Comparison of ENCODE assay signal across 25 cellular contexts in genomic region chr2:241692448-241692847, GRCh38. TPM values are rescaled to one million over a fixed set of nuclear protein-coding genes. Genes with fewer than 3 reads are reported as not detected.
DNase-seq lines count a peak whose midpoint lies in the region; ATAC-seq and TF ChIP-seq lines count a peak whose summit lies in the region.
"Had no signal": no experiment of that assay in that cellular context is flagged by ENCODE, and none has a peak within 500 bp of the region (broad histone marks: within the 10 kb centered on the region; RNA-seq: fewer than 3 reads in every experiment).

No MANE protein-coding gene starts in this region.

- BruUV-seq in PC-3 (replicated peaks; lab: Mats Ljungman, UMichigan): no TSS peak

- DNase-seq in BJ (ENCODE audit: low read depth): peak; percentile 9
- DNase-seq in PC-3: peak; percentile 49
- DNase-seq in dedifferentiated amniotic fluid mesenchymal stem cell (ENCODE audit: extremely low spot score): peak; percentile 39
- DNase-seq in neural crest cell (ENCODE audit: low read depth, low spot score): no peak
- no peak for DNase-seq in cerebellar cortex (ENCODE audit: low spot score)
- no peak for DNase-seq in activated T-cell treated with anti-CD3 and anti-CD28 coated beads for 4 hours
- DNase-seq in activated CD8-positive, alpha-beta T cell treated with anti-CD3 and anti-CD28 coated beads for 36 hours: no peak
- no peak for DNase-seq in H9
- DNase-seq: activated CD4-positive, alpha-beta T cell treated with anti-CD3 and anti-CD28 coated beads, Interleukin-2, amount 50 U/mL, for 48 hours; CD4-positive, alpha-beta T cell; effector CD4-positive, alpha-beta T cell; GF-D8; GOT3; heart right ventricle; Kasumi-1; left ventricle myocardium superior; NCI-H187 treated with DMSO at 0.1 percent for 48 hours; NCI-H82; right cardiac atrium; SHP77; stimulated activated CD4-positive, alpha-beta T cell treated with anti-CD3 and anti-CD28 coated beads, Interleukin-4, amount 100 ng/mL, for 4 hours; T1000 had no signal

- H2BK120ac ChIP-seq in H9 (ENCODE audit: low read depth, low read length, poor library complexity, severe bottlenecking): no peak overlapping the region

- H3K56ac ChIP-seq in H9 (ENCODE audit: insufficient read length, low read depth, low read length): no peak overlapping the region

- TF ChIP-seq CTCF in BJ (IDR thresholded peaks at IDR 0.05; ENCODE audit: insufficient read depth, low read depth, low read length) (no peak), PC-3 (conservative IDR thresholded peaks at IDR 0.05; ENCODE audit: low read depth, low read length) (no peak), neural crest cell (conservative IDR thresholded peaks at IDR 0.05) (no peak), H9 (conservative IDR thresholded peaks at IDR 0.05) (no peak)
- no peak for TF ChIP-seq CTCF in activated CD8-positive, alpha-beta T cell treated with anti-CD3 and anti-CD28 coated beads for 36 hours (IDR thresholded peaks at IDR 0.05)

- peak; percentile 40; the same call in 1 of the 2 replicates for ATAC-seq in PC-3
- no peak for ATAC-seq in activated CD8-positive, alpha-beta T cell treated with anti-CD3 and anti-CD28 coated beads for 36 hours
- ATAC-seq: activated T-helper 17 cell treated with anti-CD3 and anti-CD28 coated beads, Interleukin-2, amount 50 U/mL, for 72 hours; heart right ventricle; left ventricle myocardium superior; natural killer cell treated with Interleukin-12 subunit alpha and Interleukin-12 subunit beta and Interleukin-15 and Interleukin-18, amount 100 ng/mL, for 72 hours; right cardiac atrium; stimulated activated effector memory CD8-positive, alpha-beta T cell treated with anti-CD3 and anti-CD28 coated beads, Interleukin-12 subunit alpha, Interleukin-12 subunit beta, amount 100 ng/mL, for 72 hours had no signal

- H3K4me1 ChIP-seq in PC-3 (ENCODE audit: insufficient read depth, low read length) (peaks cover 8% of the 10 kb centered on the region), H9 (ENCODE audit: insufficient read depth, low read length) (no peaks in the 10 kb centered on the region)

- no peaks in the 10 kb centered on the region for H3K9me3 Mint-ChIP-seq in neural crest cell
- no peaks in the 10 kb centered on the region for H3K9me3 Mint-ChIP-seq in activated CD8-positive, alpha-beta T cell treated with anti-CD3 and anti-CD28 coated beads for 36 hours
- H3K9me3 Mint-ChIP-seq in H9: no peaks in the 10 kb centered on the region
- H3K9me3 Mint-ChIP-seq: activated T-helper 17 cell treated with anti-CD3 and anti-CD28 coated beads, Interleukin-2, amount 50 U/mL, for 72 hours; CD4-positive, alpha-beta T cell; natural killer cell treated with Interleukin-12 subunit alpha and Interleukin-12 subunit beta and Interleukin-15 and Interleukin-18, amount 100 ng/mL, for 72 hours; stimulated activated effector memory CD8-positive, alpha-beta T cell treated with anti-CD3 and anti-CD28 coated beads, Interleukin-12 subunit alpha, Interleukin-12 subunit beta, amount 100 ng/mL, for 72 hours had no signal

- H2AFZ ChIP-seq in PC-3 (ENCODE audit: low read length) (no peak overlapping the region), H9 (ENCODE audit: low read length) (no peak overlapping the region)

- peaks cover 10% of the 10 kb centered on the region for H3K4me1 Mint-ChIP-seq in neural crest cell
- H3K4me1 Mint-ChIP-seq in activated CD8-positive, alpha-beta T cell treated with anti-CD3 and anti-CD28 coated beads for 36 hours (ENCODE audit: low read depth): peaks cover 17% of the 10 kb centered on the region
- H3K4me1 Mint-ChIP-seq in H9: peaks cover 6 to 10% of the 10 kb centered on the region in 2 experiments
- H3K4me1 Mint-ChIP-seq: activated T-helper 17 cell treated with anti-CD3 and anti-CD28 coated beads, Interleukin-2, amount 50 U/mL, for 72 hours had no signal

- H3K23ac ChIP-seq in H9 (ENCODE audit: insufficient read length, low read depth, low read length): no peak overlapping the region

- no peak overlapping the region for H2BK20ac ChIP-seq in H9 (ENCODE audit: low read depth, low read length, poor library complexity, severe bottlenecking)

- no peaks in the 10 kb centered on the region for H3K79me1 ChIP-seq in H9 (ENCODE audit: insufficient read depth, low read depth, low read length, poor library complexity, severe bottlenecking)

- no peaks in the 10 kb centered on the region for H3F3A ChIP-seq in PC-3 (ENCODE audit: low read length, unreplicated experiment)

- no CpG with 5 or more reads among the region's 6 CpGs for WGBS in H9 (ENCODE audit: extremely low coverage, insufficient read length, low lambda C conversion rate)

- H3K27me3 Mint-ChIP-seq in neural crest cell (ENCODE audit: low read depth) (no peaks in the 10 kb centered on the region), H9 (ENCODE audit: low read depth) (no peaks in the 10 kb centered on the region)
- no peaks in the 10 kb centered on the region for H3K27me3 Mint-ChIP-seq in activated CD8-positive, alpha-beta T cell treated with anti-CD3 and anti-CD28 coated beads for 36 hours
- H3K27me3 Mint-ChIP-seq: activated T-helper 17 cell treated with anti-CD3 and anti-CD28 coated beads, Interleukin-2, amount 50 U/mL, for 72 hours; CD4-positive, alpha-beta T cell; natural killer cell treated with Interleukin-12 subunit alpha and Interleukin-12 subunit beta and Interleukin-15 and Interleukin-18, amount 100 ng/mL, for 72 hours had no signal

- H4K91ac ChIP-seq in H9 (ENCODE audit: insufficient read length, low read depth, low read length): no peak overlapping the region

- H4K20me1 ChIP-seq in PC-3 (ENCODE audit: low read length) (no peaks in the 10 kb centered on the region), H9 (ENCODE audit: control insufficient read depth, insufficient read depth, insufficient read length) (peaks cover 2% of the 10 kb centered on the region)

- no peaks in the 10 kb centered on the region for H3K9me2 ChIP-seq in PC-3 (replicated peaks; ENCODE audit: low read length)

- H3K27ac Mint-ChIP-seq in neural crest cell (ENCODE audit: unreplicated experiment): no peak overlapping the region
- H3K27ac Mint-ChIP-seq in activated CD8-positive, alpha-beta T cell treated with anti-CD3 and anti-CD28 coated beads for 36 hours: no peak overlapping the region
- peak overlapping the region in 1 of 3 experiments; percentile 59; a peak in 1 of 7 replicates for H3K27ac Mint-ChIP-seq in H9
- H3K27ac Mint-ChIP-seq: activated T-helper 17 cell treated with anti-CD3 and anti-CD28 coated beads, Interleukin-2, amount 50 U/mL, for 72 hours; CD4-positive, alpha-beta T cell; natural killer cell treated with Interleukin-12 subunit alpha and Interleukin-12 subunit beta and Interleukin-15 and Interleukin-18, amount 100 ng/mL, for 72 hours; stimulated activated effector memory CD8-positive, alpha-beta T cell treated with anti-CD3 and anti-CD28 coated beads, Interleukin-12 subunit alpha, Interleukin-12 subunit beta, amount 100 ng/mL, for 72 hours had no signal

- H2BK15ac ChIP-seq in H9 (ENCODE audit: low read depth, low read length): no peak overlapping the region

- no peak overlapping the region for H4K8ac ChIP-seq in H9 (replicated peaks; ENCODE audit: insufficient read length, low read depth, low read length)

- H3K36me3 ChIP-seq in BJ (ENCODE audit: control insufficient read depth, insufficient read depth, low read length) (peaks cover 15% of the 10 kb centered on the region), PC-3 (ENCODE audit: low read depth, low read length) (no peaks in the 10 kb centered on the region)

- no peak overlapping the region for H3K14ac ChIP-seq in H9 (ENCODE audit: insufficient read depth, low read length)

- H2BK12ac ChIP-seq in H9 (ENCODE audit: insufficient read length, low read depth, low read length): no peak overlapping the region

- H3K79me2 ChIP-seq in PC-3 (ENCODE audit: low read length): peaks cover 12% of the 10 kb centered on the region
- H3K79me2 ChIP-seq in H9 (ENCODE audit: insufficient read depth, low read length): 0 out of 2 replicates have a peak, but pooled peaks cover 2% of the 10 kb centered on the region

- H2AK5ac ChIP-seq in H9 (ENCODE audit: insufficient read length, low read length): no peak overlapping the region

- H3K4me2 ChIP-seq in PC-3 (ENCODE audit: low read length): no peak overlapping the region
- no peak overlapping the region for H3K4me2 ChIP-seq in H9 (ENCODE audit: insufficient read depth, insufficient read length, low read length)

- no peak overlapping the region for H3T11ph ChIP-seq in H9 (ENCODE audit: low read length)

- H3K4ac ChIP-seq in H9 (ENCODE audit: low read depth, low read length): no peak overlapping the region

- H3K4me3 Mint-ChIP-seq in neural crest cell (peak overlapping the region; percentile 23), H9 (no peak overlapping the region)
- H3K4me3 Mint-ChIP-seq in activated CD8-positive, alpha-beta T cell treated with anti-CD3 and anti-CD28 coated beads for 36 hours: no peak overlapping the region
- H3K4me3 Mint-ChIP-seq: activated T-helper 17 cell treated with anti-CD3 and anti-CD28 coated beads, Interleukin-2, amount 50 U/mL, for 72 hours; CD4-positive, alpha-beta T cell; natural killer cell treated with Interleukin-12 subunit alpha and Interleukin-12 subunit beta and Interleukin-15 and Interleukin-18, amount 100 ng/mL, for 72 hours; stimulated activated effector memory CD8-positive, alpha-beta T cell treated with anti-CD3 and anti-CD28 coated beads, Interleukin-12 subunit alpha, Interleukin-12 subunit beta, amount 100 ng/mL, for 72 hours had no signal

- H3K4me3 ChIP-seq in BJ (ENCODE audit: low read depth, low read length): no peak overlapping the region
- no peak overlapping the region for H3K4me3 ChIP-seq in PC-3 (ENCODE audit: low read length)
- H3K4me3 ChIP-seq: heart right ventricle had no signal

- intact Hi-C loops in PC-3 (cut with micrococcal nuclease): no loop called here
- intact Hi-C loops in activated CD8-positive, alpha-beta T cell treated with anti-CD3 and anti-CD28 coated beads for 36 hours (cut with micrococcal nuclease): no loop called here

- no peaks in the 10 kb centered on the region for H3K9me3 ChIP-seq in PC-3 (ENCODE audit: low read length)
- H3K9me3 ChIP-seq in H9 (ENCODE audit: control insufficient read depth, low read depth, low read length): no peaks in the 10 kb centered on the region
- H3K9me3 ChIP-seq: heart right ventricle had no signal

- POLR2A ChIA-PET in BJ (lab: Charles Lee) (interaction anchor here (0.7 kb wide), 1 partner anchor 10 kb away, joined by 7 read pairs; the partner anchor contains the start of gene ING5), PC-3 (lab: Charles Lee; ENCODE audit: unreplicated experiment) (no interaction called here)
- POLR2A ChIA-PET in activated CD8-positive, alpha-beta T cell treated with anti-CD3 and anti-CD28 coated beads for 36 hours (lab: Charles Lee): interaction anchor here (1.2 to 2.1 kb wide), 2 partner anchors 9 to 45 kb away, joined by 3 to 8 read pairs; partner anchors contain the start of gene ING5

- CTCF ChIA-PET in BJ (lab: Yijun Ruan, JAX) (interaction anchor here (0.5 to 1.9 kb wide), 2 partner anchors 10 to 20 kb away, joined by 3 to 10 read pairs; partner anchors contain the start of gene ING5), PC-3 (lab: Charles Lee) (no interaction called here)
- CTCF ChIA-PET in activated CD8-positive, alpha-beta T cell treated with anti-CD3 and anti-CD28 coated beads for 36 hours (lab: Charles Lee): interaction anchor here (1.6 to 2.0 kb wide), 2 partner anchors 10 to 186 kb away, joined by 4 to 6 read pairs; partner anchors contain the start of gene ING5

- H4K5ac ChIP-seq in H9 (ENCODE audit: insufficient read length, low read depth, low read length): no peak overlapping the region

- H3K36me3 Mint-ChIP-seq in neural crest cell (ENCODE audit: low read depth): peaks cover 2% of the 10 kb centered on the region
- peaks cover 36% of the 10 kb centered on the region for H3K36me3 Mint-ChIP-seq in activated CD8-positive, alpha-beta T cell treated with anti-CD3 and anti-CD28 coated beads for 36 hours (ENCODE audit: low read depth)
- peaks cover 10 to 31% (median 10%) of the 10 kb centered on the region in 3 experiments for H3K36me3 Mint-ChIP-seq in H9 (ENCODE audit: insufficient read depth in 1 of 3, low read depth in 3 of 3)
- H3K36me3 Mint-ChIP-seq: natural killer cell treated with Interleukin-12 subunit alpha and Interleukin-12 subunit beta and Interleukin-15 and Interleukin-18, amount 100 ng/mL, for 72 hours had no signal

- H3K27me3 ChIP-seq in BJ (ENCODE audit: control insufficient read depth, insufficient read depth, low read length) (no peaks in the 10 kb centered on the region), PC-3 (ENCODE audit: low read length) (no peaks in the 10 kb centered on the region), H9 (ENCODE audit: insufficient read depth, low read length) (no peaks in the 10 kb centered on the region)
- H3K27me3 ChIP-seq: heart right ventricle had no signal

- H3K9ac ChIP-seq in PC-3 (ENCODE audit: low read length) (no peak overlapping the region), H9 (ENCODE audit: extremely low read depth, insufficient read length, low read length) (no peak overlapping the region)

- no peak overlapping the region for H2BK5ac ChIP-seq in H9 (ENCODE audit: insufficient read length, low read length)

- H3K27ac ChIP-seq in PC-3 (ENCODE audit: low read length) (no peak overlapping the region), H9 (ENCODE audit: insufficient read length, low read depth, low read length) (no peak overlapping the region)
- H3K27ac ChIP-seq: heart right ventricle had no signal

- peaks cover 3% of the 10 kb centered on the region for H3K23me2 ChIP-seq in H9 (ENCODE audit: insufficient read length, low read depth, low read length, poor library complexity, severe bottlenecking)

- no peak overlapping the region for H3K18ac ChIP-seq in H9 (ENCODE audit: insufficient read length, low read depth, low read length)

RNA-seq across cellular contexts. Expression of gene DTYMK, which starts 5.8 kb away (rescaled TPM):
- 29.6 and 43.8 TPM in 2 replicates for polyA plus RNA-seq in BJ (2011; rRNA removed)
- 9.9 and 13.1 TPM in 2 replicates for polyA minus RNA-seq in BJ (2011; rRNA and poly(A)+ RNA removed)
- 130 and 155 TPM in 2 replicates for total RNA-seq in PC-3 (2014; rRNA removed)
- 98.7 and 108 TPM in 2 replicates for total RNA-seq in neural crest cell
- 10 to 100 TPM; 87.1 to 91.9 TPM for total RNA-seq in activated CD8-positive, alpha-beta T cell treated with anti-CD3 and anti-CD28 coated beads for 36 hours
- 75.6 and 76.0 TPM in 2 replicates for total RNA-seq in H9 (2021)

RNA-seq across cellular contexts. Expression of gene ING5, which starts 9.4 kb away (rescaled TPM):
- 24.2 and 27.0 TPM in 2 replicates for polyA plus RNA-seq in BJ (2011; rRNA removed)
- 13.1 and 27.6 TPM in 2 replicates for polyA minus RNA-seq in BJ (2011; rRNA and poly(A)+ RNA removed)
- 30.2 and 32.1 TPM in 2 replicates for total RNA-seq in PC-3 (2014; rRNA removed)
- 61.9 and 63.4 TPM in 2 replicates for total RNA-seq in neural crest cell
- 10 to 100 TPM; 37.7 to 41.3 TPM for total RNA-seq in activated CD8-positive, alpha-beta T cell treated with anti-CD3 and anti-CD28 coated beads for 36 hours
- 60.4 and 66.0 TPM in 2 replicates for total RNA-seq in H9 (2021)

RNA-seq across cellular contexts. Expression of gene D2HGDH, which starts 42.0 kb away (rescaled TPM):
- 8.0 and 16.1 TPM in 2 replicates for polyA plus RNA-seq in BJ (2011; rRNA removed)
- 4.1 and 6.5 TPM in 2 replicates for polyA minus RNA-seq in BJ (2011; rRNA and poly(A)+ RNA removed)
- 28.5 and 51.2 TPM in 2 replicates for total RNA-seq in PC-3 (2014; rRNA removed)
- total RNA-seq in neural crest cell: 17.7 and 22.2 TPM in 2 replicates
- 10 to 100 TPM; 39.4 to 42.6 TPM for total RNA-seq in activated CD8-positive, alpha-beta T cell treated with anti-CD3 and anti-CD28 coated beads for 36 hours
- total RNA-seq in H9 (2021): 10.0 TPM in 2 replicates

RNA-seq across cellular contexts. Expression of gene ATG4B, which starts 55.0 kb away (rescaled TPM):
- polyA plus RNA-seq in BJ (2011; rRNA removed): 79.8 and 122 TPM in 2 replicates
- 102 and 113 TPM in 2 replicates for polyA minus RNA-seq in BJ (2011; rRNA and poly(A)+ RNA removed)
- total RNA-seq in PC-3 (2014; rRNA removed) (83.0 and 88.6 TPM in 2 replicates), neural crest cell (112 TPM in 2 replicates), H9 (2021) (105 and 110 TPM in 2 replicates)
- 10 to 100 TPM; 90.7 to 94.6 TPM for total RNA-seq in activated CD8-positive, alpha-beta T cell treated with anti-CD3 and anti-CD28 coated beads for 36 hours

RNA-seq across cellular contexts. Expression of gene THAP4, which starts 55.5 kb away (rescaled TPM):
- 33.8 and 50.4 TPM in 2 replicates for polyA plus RNA-seq in BJ (2011; rRNA removed)
- 29.6 and 42.4 TPM in 2 replicates for polyA minus RNA-seq in BJ (2011; rRNA and poly(A)+ RNA removed)
- 75.1 and 102 TPM in 2 replicates for total RNA-seq in PC-3 (2014; rRNA removed)
- total RNA-seq in neural crest cell: 59.1 and 60.9 TPM in 2 replicates
- total RNA-seq in activated CD8-positive, alpha-beta T cell treated with anti-CD3 and anti-CD28 coated beads for 36 hours: 10 to 100 TPM; 45.1 to 48.9 TPM
- 70.6 and 71.4 TPM in 2 replicates for total RNA-seq in H9 (2021)

Comparison
In these comparisons a context has a peak if more than half of its experiments do, and no peak if none do; other contexts are left out.
1. DNase-seq: peak in BJ (single experiment), PC-3 (single experiment) and dedifferentiated amniotic fluid mesenchymal stem cell (single experiment); none in neural crest cell (single experiment), cerebellar cortex (single experiment), activated T-cell treated with anti-CD3 and anti-CD28 coated beads for 4 hours (single experiment), activated CD8-positive, alpha-beta T cell treated with anti-CD3 and anti-CD28 coated beads for 36 hours (single experiment) and H9 (single experiment).